In the genomic region with DNA sequence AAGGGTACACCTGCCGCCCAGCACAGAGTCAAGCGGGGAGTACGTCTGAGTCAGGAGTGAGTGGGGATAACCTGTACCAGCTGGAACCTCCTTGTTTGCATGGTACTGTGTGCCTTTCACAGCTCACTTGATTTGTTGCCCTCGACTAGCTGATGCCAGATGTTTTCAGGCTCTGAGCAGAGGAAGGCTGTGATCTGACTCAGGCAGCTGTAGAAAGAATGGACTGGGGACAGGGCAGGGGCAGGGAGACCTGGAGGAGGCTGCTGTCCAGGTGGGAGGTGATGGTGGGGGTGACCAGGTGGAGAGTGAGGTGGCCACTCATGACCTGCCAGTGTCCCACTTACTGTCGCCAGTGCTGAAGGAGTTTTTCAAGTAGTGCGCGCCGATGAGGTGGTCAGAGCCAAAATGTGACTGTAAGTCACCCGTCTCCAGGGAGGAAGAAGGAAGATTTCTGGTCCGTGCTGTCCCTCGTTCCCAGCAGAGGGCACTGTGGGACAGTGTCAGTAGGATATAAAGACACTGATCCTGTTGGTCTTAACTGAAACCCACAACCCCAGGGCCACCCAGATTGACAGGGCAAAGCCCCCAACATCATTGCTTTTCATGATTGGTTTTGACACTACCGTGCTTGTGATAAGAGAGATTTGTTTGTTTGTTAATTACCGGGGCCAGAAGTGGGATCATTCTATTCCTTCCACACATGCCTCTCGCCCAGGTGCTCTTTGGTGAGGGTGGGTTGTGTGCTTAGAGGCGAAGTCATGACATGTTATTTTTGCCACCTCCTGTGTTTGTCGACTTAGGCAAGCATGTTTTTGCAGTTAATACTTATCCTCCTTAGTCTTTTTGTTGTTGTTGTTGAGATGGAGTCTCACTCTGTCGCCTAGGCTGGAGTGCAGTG, we compare ENCODE assay signal across 8 cellular contexts.
DNase-seq lines count a peak whose midpoint lies in the region; ATAC-seq, FAIRE-seq and TF ChIP-seq lines count a peak whose summit lies in the region.

No MANE protein-coding gene starts in this region.

- ATAC-seq in GM19452 (IDR thresholded peaks at IDR 0.05; ENCODE audit: unreplicated experiment): no peak

- peak; percentile 90 for TF ChIP-seq CTCF in 22Rv1 (IDR thresholded peaks at IDR 0.05)

- peak; percentile 51 for FAIRE-seq in GM18507 (lab: Jason Lieb, UNC)

- no peak overlapping the region for H3K27ac ChIP-seq in 22Rv1

- DNase-seq in GM18507 (ENCODE audit: extremely low spot score, insufficient read length, low read depth) (no peak), NCI-H2227 (lab: John Stamatoyannopoulos, UW; ENCODE audit: unreplicated experiment) (peak; percentile 97), cerebellar cortex (ENCODE audit: low spot score) (peak; percentile 78), kidney tubule cell (ENCODE audit: low spot score) (peak; percentile 72)
- peak; percentile 8 for DNase-seq in activated CD4-positive, CD25-positive, alpha-beta regulatory T cell treated with anti-CD3 and anti-CD28 coated beads, Interleukin-2, amount 50 U/mL, for 16 hours (ENCODE audit: low read depth, low spot score)
- DNase-seq in stimulated activated CD4-positive, alpha-beta T cell treated with anti-CD3 and anti-CD28 coated beads, Interleukin-4, amount 100 ng/mL, for 1 hour: peak; percentile 57
